ENCODE assay signal across 11 cellular contexts in genomic region chr4:158819942-158820786, GRCh38. TPM values are rescaled to one million over a fixed set of nuclear protein-coding genes. Genes with fewer than 3 reads are reported as not detected.
DNase-seq lines count a peak whose midpoint lies in the region; ATAC-seq and TF ChIP-seq lines count a peak whose summit lies in the region.
"Had no signal": no experiment of that assay in that cellular context is flagged by ENCODE, and none has a peak within 500 bp of the region (broad histone marks: within the 10 kb centered on the region; RNA-seq: fewer than 3 reads in every experiment).

No MANE protein-coding gene starts in this region.

- H3K9me3 ChIP-seq in muscle layer of duodenum (ENCODE audit: control insufficient read depth in 1 of 2, low read length in 2 of 2) (no peaks in the 10 kb centered on the region), upper lobe of right lung (no peaks in the 10 kb centered on the region)

- H3K4me3 ChIP-seq in muscle layer of duodenum (ENCODE audit: low read depth in 1 of 2, low read length in 2 of 2): no peak overlapping the region
- H3K4me3 ChIP-seq in upper lobe of right lung: no peak overlapping the region

- no peaks in the 10 kb centered on the region for H3K9me3 Mint-ChIP-seq in natural killer cell treated with Interleukin-12 subunit alpha and Interleukin-12 subunit beta and Interleukin-15 and Interleukin-18, amount 100 ng/mL, for 72 hours
- H3K9me3 Mint-ChIP-seq in natural killer cell: no peaks in the 10 kb centered on the region
- no peaks in the 10 kb centered on the region for H3K9me3 Mint-ChIP-seq in dendritic cell treated with granulocyte-macrophage colony-stimulating factor and Interleukin-4, amounts not matched to agents 40 ng/mL and 50 ng/mL, for 4 days

- peaks cover 5% of the 10 kb centered on the region for H3K36me3 Mint-ChIP-seq in natural killer cell treated with Interleukin-12 subunit alpha and Interleukin-12 subunit beta and Interleukin-15 and Interleukin-18, amount 100 ng/mL, for 72 hours
- no peaks in the 10 kb centered on the region for H3K36me3 Mint-ChIP-seq in natural killer cell
- peaks cover 35% of the 10 kb centered on the region for H3K36me3 Mint-ChIP-seq in dendritic cell treated with granulocyte-macrophage colony-stimulating factor and Interleukin-4, amounts not matched to agents 40 ng/mL and 50 ng/mL, for 4 days (ENCODE audit: low read depth)

- TF ChIP-seq CTCF in natural killer cell (IDR thresholded peaks at IDR 0.05) (no peak), upper lobe of right lung (IDR thresholded peaks at IDR 0.05) (no peak)

- H3K27me3 ChIP-seq in muscle layer of duodenum (ENCODE audit: low read depth, low read length): no peaks in the 10 kb centered on the region
- no peaks in the 10 kb centered on the region for H3K27me3 ChIP-seq in upper lobe of right lung

- H3K27ac ChIP-seq in muscle layer of duodenum (ENCODE audit: low read length): peak overlapping the region; percentile 4
- peak overlapping the region; percentile 12 for H3K27ac ChIP-seq in upper lobe of right lung

- H3K36me3 ChIP-seq in muscle layer of duodenum (ENCODE audit: control insufficient read depth in 1 of 2, insufficient read depth in 2 of 2, low read length in 2 of 2) (no peaks in the 10 kb centered on the region), upper lobe of right lung (no peaks in the 10 kb centered on the region)

- no peak for ATAC-seq in natural killer cell treated with Interleukin-12 subunit alpha and Interleukin-12 subunit beta and Interleukin-15 and Interleukin-18, amount 100 ng/mL, for 72 hours
- ATAC-seq in natural killer cell (no peak), upper lobe of right lung (peak; percentile 46), HG02763 (IDR thresholded peaks at IDR 0.05; ENCODE audit: unreplicated experiment) (no peak)

- H3K4me3 Mint-ChIP-seq in natural killer cell treated with Interleukin-12 subunit alpha and Interleukin-12 subunit beta and Interleukin-15 and Interleukin-18, amount 100 ng/mL, for 72 hours: peak overlapping the region; percentile 65
- no peak overlapping the region for H3K4me3 Mint-ChIP-seq in natural killer cell
- no peak overlapping the region for H3K4me3 Mint-ChIP-seq in dendritic cell treated with granulocyte-macrophage colony-stimulating factor and Interleukin-4, amounts not matched to agents 40 ng/mL and 50 ng/mL, for 4 days

- intact Hi-C loops in natural killer cell (cut with micrococcal nuclease) (loop anchor here (5.0 kb wide), 1 partner anchor 32 kb away; no protein-coding TSS in a partner anchor), upper lobe of right lung (cut with DNase I) (no loop called here)
- intact Hi-C loops in dendritic cell treated with granulocyte-macrophage colony-stimulating factor and Interleukin-4, amounts not matched to agents 40 ng/mL and 50 ng/mL, for 4 days (cut with micrococcal nuclease): loop anchor here (5.0 kb wide), 1 partner anchor 43 kb away; no protein-coding TSS in a partner anchor

- peak overlapping the region; percentile 32 to 57 for H3K27ac Mint-ChIP-seq in natural killer cell treated with Interleukin-12 subunit alpha and Interleukin-12 subunit beta and Interleukin-15 and Interleukin-18, amount 100 ng/mL, for 72 hours
- peak overlapping the region in 1 of 2 donors; percentile 11 for H3K27ac Mint-ChIP-seq in natural killer cell
- peak overlapping the region; percentile 83 for H3K27ac Mint-ChIP-seq in dendritic cell treated with granulocyte-macrophage colony-stimulating factor and Interleukin-4, amounts not matched to agents 40 ng/mL and 50 ng/mL, for 4 days

- H3K4me1 ChIP-seq in muscle layer of duodenum (ENCODE audit: control insufficient read depth in 1 of 2, insufficient read depth in 2 of 2, low read length in 2 of 2) (peaks cover 10 to 33% of the 10 kb centered on the region in 2 donors), upper lobe of right lung (peaks cover 80% of the 10 kb centered on the region)

- peaks cover 40 to 61% of the 10 kb centered on the region in 2 donors for H3K4me1 Mint-ChIP-seq in natural killer cell treated with Interleukin-12 subunit alpha and Interleukin-12 subunit beta and Interleukin-15 and Interleukin-18, amount 100 ng/mL, for 72 hours (ENCODE audit: low read depth in 2 of 2)
- H3K4me1 Mint-ChIP-seq in natural killer cell: peaks cover 25 to 55% of the 10 kb centered on the region in 2 donors
- H3K4me1 Mint-ChIP-seq in dendritic cell treated with granulocyte-macrophage colony-stimulating factor and Interleukin-4, amounts not matched to agents 40 ng/mL and 50 ng/mL, for 4 days (ENCODE audit: low read depth): peaks cover 83% of the 10 kb centered on the region

- DNase-seq in natural killer cell treated with Interleukin-12 subunit alpha and Interleukin-12 subunit beta and Interleukin-15 and Interleukin-18, amount 100 ng/mL, for 72 hours (ENCODE audit: low spot score): no peak
- DNase-seq in natural killer cell (no peak), upper lobe of right lung (no peak), ureter (ENCODE audit: low spot score) (no peak)
- no peak for DNase-seq in stimulated activated CD4-positive, alpha-beta T cell treated with anti-CD3 and anti-CD28 coated beads, Interleukin-2, amount 100 ng/mL, for 24 hours
- DNase-seq: AML-193, NCI-H2227 treated with DMSO at 0.1 percent for 48 hours, T-helper 2 cell had no signal

- peaks cover 0 to 3% of the 10 kb centered on the region in 2 donors for H3K27me3 Mint-ChIP-seq in natural killer cell treated with Interleukin-12 subunit alpha and Interleukin-12 subunit beta and Interleukin-15 and Interleukin-18, amount 100 ng/mL, for 72 hours
- no peaks in the 10 kb centered on the region for H3K27me3 Mint-ChIP-seq in natural killer cell (ENCODE audit: low read depth in 2 of 2)
- no peaks in the 10 kb centered on the region for H3K27me3 Mint-ChIP-seq in dendritic cell treated with granulocyte-macrophage colony-stimulating factor and Interleukin-4, amounts not matched to agents 40 ng/mL and 50 ng/mL, for 4 days

RNA-seq across cellular contexts. Expression of gene FNIP2, which starts 51.3 kb away (rescaled TPM):
- 10 to 100 TPM; 17.5 to 35.6 TPM for total RNA-seq in natural killer cell treated with Interleukin-12 subunit alpha and Interleukin-12 subunit beta and Interleukin-15 and Interleukin-18, amount 100 ng/mL, for 72 hours
- 10 to 100 TPM; 19.4 to 22.6 (median 21.8) TPM for total RNA-seq in natural killer cell
- 98.4 TPM for total RNA-seq in upper lobe of right lung
- total RNA-seq in ureter: 45.6 TPM
